ENCODE assay signal across 2 cellular contexts in the genomic region with DNA sequence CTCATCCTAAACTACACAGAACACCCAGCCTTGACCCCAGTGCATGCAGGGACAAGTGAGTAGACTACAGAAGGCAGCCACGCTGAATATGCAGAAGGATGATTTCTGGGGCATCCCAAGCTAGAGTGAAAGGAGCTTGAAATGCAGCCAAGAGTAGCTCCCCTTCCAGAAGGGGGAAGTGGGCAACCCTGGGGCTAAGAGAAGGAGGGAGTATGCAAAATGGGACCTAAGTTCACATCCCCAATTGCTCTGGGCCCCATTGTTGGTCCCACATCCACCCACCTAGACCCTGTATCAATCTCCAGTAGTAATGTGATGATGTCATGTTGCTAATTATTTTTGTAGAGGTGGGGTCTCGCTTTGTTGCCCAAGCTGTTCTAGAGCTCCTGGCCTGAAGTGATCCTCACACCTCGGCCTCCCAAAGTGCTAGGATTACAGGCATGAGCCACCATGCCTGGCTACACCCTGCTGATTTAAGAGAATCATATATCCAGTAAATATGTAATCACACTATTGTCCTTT.
TF ChIP-seq lines count a peak whose summit lies in the region.

No MANE protein-coding gene starts in this region.

TF ChIP-seq in GM12891, 5 proteins besides CTCF, POLR2A, EP300 and RAD21:
- TF ChIP-seq SPI1 (IDR thresholded peaks at IDR 0.05; ENCODE audit: low read depth, low read length) (peak; percentile 65), PAX5 (IDR thresholded peaks at IDR 0.05; ENCODE audit: insufficient read depth, low read length, severe bottlenecking) (no peak)

TF ChIP-seq in GM12878, 131 proteins besides CTCF, POLR2A, EP300 and RAD21:
- TF ChIP-seq BCL11A (IDR thresholded peaks at IDR 0.05; ENCODE audit: low read depth, low read length) (no peak), SPI1 (IDR thresholded peaks at IDR 0.05; ENCODE audit: borderline replicate concordance, insufficient read depth, low read depth, low read length) (peak; percentile 67; the same call in 1 of the 2 replicates), ATF7 (IDR thresholded peaks at IDR 0.05; ENCODE audit: low read depth) (peak; percentile 81), MEF2B (IDR thresholded peaks at IDR 0.05; ENCODE audit: partially characterized antibody, poor library complexity, severe bottlenecking) (no peak), WRNIP1 (IDR thresholded peaks at IDR 0.05; ENCODE audit: borderline replicate concordance, low read depth, low read length) (no peak), EED (IDR thresholded peaks at IDR 0.05; ENCODE audit: low read depth) (no peak), RUNX3 (IDR thresholded peaks at IDR 0.05; ENCODE audit: low read length) (no peak), DPF2 (IDR thresholded peaks at IDR 0.05) (no peak), JUND (IDR thresholded peaks at IDR 0.05; ENCODE audit: low read depth, low read length) (no peak), NBN (IDR thresholded peaks at IDR 0.05) (no peak)
